ENCODE assay signal across 31 cellular contexts in genomic region chr7:132622081-132622480, GRCh38. TPM values are rescaled to one million over a fixed set of nuclear protein-coding genes. Genes with fewer than 3 reads are reported as not detected.
"Had no signal": no experiment of that assay in that cellular context is flagged by ENCODE, and none has a peak within 500 bp of the region (broad histone marks: within the 10 kb centered on the region; RNA-seq: fewer than 3 reads in every experiment).

No MANE protein-coding gene starts in this region.

- H3K4me3 ChIP-seq: cardiac muscle cell, SJCRH30, SK-N-MC had no signal

- H3K9me3 ChIP-seq: SJCRH30 had no signal

- H3K4me1 ChIP-seq: SJCRH30 had no signal

- ATAC-seq: activated CD8-positive, alpha-beta T cell treated with anti-CD3 and anti-CD28 coated beads for 36 hours; activated T-cell treated with anti-CD3 and anti-CD28 coated beads, Interleukin-2, amount 50 U/mL, for 72 hours; activated T-helper 17 cell treated with anti-CD3 and anti-CD28 coated beads, Interleukin-2, amount 50 U/mL, for 72 hours had no signal

- H3K36me3 ChIP-seq: cardiac muscle cell, SJCRH30, WERI-Rb-1 had no signal

- H3K27me3 ChIP-seq: SJCRH30 had no signal

- DNase-seq: activated CD4-positive, alpha-beta T cell treated with anti-CD3 and anti-CD28 coated beads for 1 hour; activated CD4-positive, alpha-beta T cell treated with anti-CD3 and anti-CD28 coated beads for 48 hours; activated CD4-positive, CD25-positive, alpha-beta regulatory T cell; activated CD8-positive, alpha-beta T cell treated with anti-CD3 and anti-CD28 coated beads for 36 hours; activated effector memory CD4-positive, alpha-beta T cell treated with anti-CD3 and anti-CD28 coated beads, Interleukin-2, amount 50 U/mL, for 16 hours; activated naive CD4-positive, alpha-beta T cell; activated naive CD4-positive, alpha-beta T cell treated with anti-CD3 and anti-CD28 coated beads, Interleukin-2, amount 50 U/mL, for 16 hours; activated naive CD8-positive, alpha-beta T cell treated with anti-CD3 and anti-CD28 coated beads for 36 hours; activated T-cell treated with anti-CD3 and anti-CD28 coated beads, Interleukin-2, amount 50 U/mL, for 1 hour; activated T-cell treated with anti-CD3 and anti-CD28 coated beads, Interleukin-2, amount 50 U/mL, for 72 hours; amniotic stem cell; aorta; Karpas-422; NCI-H1105; NCI-H1417 treated with DMSO at 0.1 percent for 48 hours; NCI-H1694; NCI-H1930; NCI-H2081 treated with DMSO at 0.1 percent for 48 hours; NCI-H226; NCI-H446 treated with DMSO at 0.1 percent for 48 hours; NCI-H524; NK-92 treated with Interleukin-12 subunit alpha and Interleukin-12 subunit beta, amount 100 ng/mL, for 24 hours; Right ventricle myocardium superior; SJCRH30; T1000; WERI-Rb-1 had no signal

- H3K27ac ChIP-seq: cardiac muscle cell, SJCRH30, SK-N-MC, WERI-Rb-1 had no signal

RNA-seq across cellular contexts. Expression of gene PLXNA4, which starts 45.8 kb away (rescaled TPM):
- total RNA-seq: MCF 10A, OCI-LY7 had no signal
